In the genomic region with DNA sequence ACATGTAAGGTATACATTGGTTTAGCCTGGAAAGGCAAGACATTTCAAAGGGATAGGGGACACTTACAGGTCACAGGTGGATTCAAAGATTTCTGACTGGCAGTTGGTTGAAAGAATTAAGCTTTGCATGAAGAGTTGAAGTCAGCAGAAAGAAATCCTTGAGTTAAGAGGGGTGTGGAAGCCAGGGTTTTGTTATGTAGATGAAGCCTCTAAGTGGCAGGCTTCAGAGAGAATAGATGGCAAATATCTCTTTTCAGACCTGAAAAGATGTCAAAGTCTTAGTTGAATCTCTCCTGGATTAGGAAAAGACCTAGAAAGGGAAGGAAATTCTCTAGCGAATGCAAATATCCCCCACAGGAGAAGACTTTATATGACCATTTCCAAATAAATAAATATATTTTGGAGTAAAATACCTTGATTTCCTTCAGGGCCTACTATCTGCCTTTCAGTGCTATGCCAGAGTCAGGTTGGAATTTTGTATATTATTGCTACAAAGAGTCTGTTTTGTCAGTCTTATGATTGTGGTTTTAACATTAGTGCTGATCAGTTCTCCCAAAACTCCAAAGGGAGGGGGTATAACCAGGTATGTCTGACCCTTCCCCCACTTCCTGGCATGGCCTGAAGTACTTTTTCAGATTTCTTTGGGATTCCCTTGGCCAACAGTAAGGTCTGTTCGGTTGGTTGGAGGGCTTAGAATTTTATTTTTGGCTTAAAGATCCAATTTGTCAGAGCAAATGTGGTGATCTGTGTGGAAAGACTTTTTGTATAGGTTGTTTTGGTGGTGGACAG, we compare ENCODE assay signal across 19 cellular contexts.
"Had no signal": no experiment of that assay in that cellular context is flagged by ENCODE, and none has a peak within 500 bp of the region (broad histone marks: within the 10 kb centered on the region; RNA-seq: fewer than 3 reads in every experiment).

No MANE protein-coding gene starts in this region.

- H3K4me3 ChIP-seq: lung, tibial nerve had no signal

- H3K27ac Mint-ChIP-seq: activated CD4-positive, alpha-beta memory T cell treated with anti-CD3 and anti-CD28 coated beads, Interleukin-2, amount 10 ng/mL, durations not matched to agents 7 days and 5 days; activated CD4-positive, alpha-beta T cell treated with anti-CD3 and anti-CD28 coated beads for 36 hours; activated CD8-positive, alpha-beta memory T cell treated with anti-CD3 and anti-CD28 coated beads, Interleukin-2, amount 10 ng/mL, durations not matched to agents 7 days and 5 days; activated naive CD8-positive, alpha-beta T cell treated with anti-CD3 and anti-CD28 coated beads, Interleukin-2, amount 10 ng/mL, durations not matched to agents 7 days and 5 days; nephron progenitor cell had no signal

- H3K36me3 Mint-ChIP-seq: activated CD8-positive, alpha-beta memory T cell treated with anti-CD3 and anti-CD28 coated beads, Interleukin-2, amount 10 ng/mL, durations not matched to agents 7 days and 5 days; activated naive CD8-positive, alpha-beta T cell treated with anti-CD3 and anti-CD28 coated beads, Interleukin-2, amount 10 ng/mL, durations not matched to agents 7 days and 5 days had no signal

- H3K27ac ChIP-seq: tibial nerve, WERI-Rb-1 had no signal

- ATAC-seq: activated CD4-positive, alpha-beta T cell treated with anti-CD3 and anti-CD28 coated beads for 36 hours; activated CD8-positive, alpha-beta memory T cell treated with anti-CD3 and anti-CD28 coated beads, Interleukin-2, amount 10 ng/mL, durations not matched to agents 7 days and 5 days; left lobe of liver had no signal

- H3K27me3 ChIP-seq: tibial nerve had no signal

- H3K9me3 ChIP-seq: tibial nerve had no signal

- H3K4me1 Mint-ChIP-seq: activated CD4-positive, alpha-beta memory T cell treated with anti-CD3 and anti-CD28 coated beads, Interleukin-2, amount 10 ng/mL, durations not matched to agents 7 days and 5 days; activated CD4-positive, alpha-beta T cell treated with anti-CD3 and anti-CD28 coated beads for 36 hours; activated CD8-positive, alpha-beta memory T cell treated with anti-CD3 and anti-CD28 coated beads, Interleukin-2, amount 10 ng/mL, durations not matched to agents 7 days and 5 days; activated naive CD8-positive, alpha-beta T cell treated with anti-CD3 and anti-CD28 coated beads, Interleukin-2, amount 10 ng/mL, durations not matched to agents 7 days and 5 days had no signal

- H3K36me3 ChIP-seq: tibial nerve, WERI-Rb-1 had no signal

- H3K4me3 Mint-ChIP-seq: activated CD4-positive, alpha-beta memory T cell treated with anti-CD3 and anti-CD28 coated beads, Interleukin-2, amount 10 ng/mL, durations not matched to agents 7 days and 5 days; activated CD4-positive, alpha-beta T cell treated with anti-CD3 and anti-CD28 coated beads for 36 hours; activated CD8-positive, alpha-beta memory T cell treated with anti-CD3 and anti-CD28 coated beads, Interleukin-2, amount 10 ng/mL, durations not matched to agents 7 days and 5 days; activated naive CD8-positive, alpha-beta T cell treated with anti-CD3 and anti-CD28 coated beads, Interleukin-2, amount 10 ng/mL, durations not matched to agents 7 days and 5 days; nephron progenitor cell had no signal

- DNase-seq: activated CD4-positive, alpha-beta memory T cell treated with anti-CD3 and anti-CD28 coated beads, Interleukin-2, amount 10 ng/mL, durations not matched to agents 7 days and 5 days; activated CD4-positive, alpha-beta T cell treated with anti-CD3 and anti-CD28 coated beads for 36 hours; activated CD8-positive, alpha-beta memory T cell treated with anti-CD3 and anti-CD28 coated beads, Interleukin-2, amount 10 ng/mL, durations not matched to agents 7 days and 5 days; activated naive CD8-positive, alpha-beta T cell treated with anti-CD3 and anti-CD28 coated beads, Interleukin-2, amount 10 ng/mL, durations not matched to agents 7 days and 5 days; amygdala; caudate nucleus; hypothalamus; kidney; midbrain; nephron progenitor cell; retina; stimulated activated CD4-positive, alpha-beta T cell treated with anti-CD3 and anti-CD28 coated beads, Interleukin-12 subunit alpha, Interleukin-12 subunit beta, amount 100 ng/mL, for 4 hours; stimulated activated CD4-positive, alpha-beta T cell treated with anti-CD3 and anti-CD28 coated beads, Interleukin-1b, Interleukin-23, amount 100 ng/mL, for 48 hours; stimulated activated CD8-positive, alpha-beta memory T cell treated with anti-CD3 and anti-CD28 coated beads, Interleukin-4, amount 100 ng/mL, for 48 hours; stimulated activated naive CD4-positive, alpha-beta T cell treated with Interleukin-2 at 50 U/mL for 16 hours; WERI-Rb-1 had no signal
